19 cellular contexts compared by ENCODE assay signal in the genomic region with DNA sequence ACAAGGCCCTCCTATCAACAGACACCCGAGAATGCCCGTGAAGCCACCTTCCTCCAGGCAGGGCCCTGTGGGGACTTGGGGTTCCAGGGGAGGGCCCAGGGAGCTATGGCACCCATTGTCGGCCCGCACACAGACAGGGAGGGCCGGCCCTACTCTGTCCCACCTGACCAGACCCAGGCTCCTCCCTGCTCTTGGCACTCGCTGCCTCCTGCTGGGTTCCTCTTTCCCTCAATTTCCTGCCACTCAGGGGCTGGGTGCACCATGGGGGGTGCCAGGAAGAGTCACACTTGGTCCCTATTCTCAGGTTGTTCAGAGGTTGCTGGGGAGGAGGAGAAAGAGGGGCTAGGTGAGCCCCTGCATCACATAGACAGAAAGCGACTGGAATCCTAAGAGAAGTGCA. TPM values are rescaled to one million over a fixed set of nuclear protein-coding genes. Genes with fewer than 3 reads are reported as not detected.
"Had no signal": no experiment of that assay in that cellular context is flagged by ENCODE, and none has a peak within 500 bp of the region (broad histone marks: within the 10 kb centered on the region; RNA-seq: fewer than 3 reads in every experiment).

No MANE protein-coding gene starts in this region.

- H3K27ac ChIP-seq: brain microvascular endothelial cell, left ventricle myocardium inferior, suprapubic skin had no signal

- H3K4me1 Mint-ChIP-seq: activated CD4-positive, alpha-beta T cell treated with anti-CD3 and anti-CD28 coated beads, Interleukin-2, amount 10 ng/mL, durations not matched to agents 24 days and 14 days had no signal

- H3K9me3 Mint-ChIP-seq: activated CD4-positive, alpha-beta T cell treated with anti-CD3 and anti-CD28 coated beads, Interleukin-2, amount 10 ng/mL, durations not matched to agents 24 days and 14 days; activated naive CD8-positive, alpha-beta T cell treated with anti-CD3 and anti-CD28 coated beads, Interleukin-2, amount 10 ng/mL, durations not matched to agents 7 days and 5 days; natural killer cell; stimulated activated naive CD8-positive, alpha-beta T cell treated with anti-CD3 and anti-CD28 coated beads, Interleukin-15, Interleukin-2, amounts not matched to agents 100 ng/mL and 50 ng/mL, for 24 hours; type B pancreatic cell had no signal

- H3K27ac Mint-ChIP-seq: activated CD4-positive, alpha-beta T cell treated with anti-CD3 and anti-CD28 coated beads, Interleukin-2, amount 10 ng/mL, durations not matched to agents 24 days and 14 days; activated naive CD8-positive, alpha-beta T cell treated with anti-CD3 and anti-CD28 coated beads, Interleukin-2, amount 10 ng/mL, durations not matched to agents 7 days and 5 days; progenitor cell of endocrine pancreas; stimulated activated naive CD8-positive, alpha-beta T cell treated with anti-CD3 and anti-CD28 coated beads, Interleukin-15, Interleukin-2, amounts not matched to agents 100 ng/mL and 50 ng/mL, for 24 hours; type B pancreatic cell had no signal

- H3K9me3 ChIP-seq: left ventricle myocardium inferior, suprapubic skin had no signal

- H3K4me1 ChIP-seq: left ventricle myocardium inferior, suprapubic skin had no signal

- H3K36me3 Mint-ChIP-seq: activated naive CD8-positive, alpha-beta T cell treated with anti-CD3 and anti-CD28 coated beads, Interleukin-2, amount 10 ng/mL, durations not matched to agents 7 days and 5 days; natural killer cell; type B pancreatic cell had no signal

- H3K4me3 ChIP-seq: left ventricle myocardium inferior, suprapubic skin had no signal

- DNase-seq: activated CD4-positive, alpha-beta T cell treated with anti-CD3 and anti-CD28 coated beads, Interleukin-2, amount 10 ng/mL, durations not matched to agents 24 days and 14 days; activated naive CD4-positive, alpha-beta T cell; activated naive CD8-positive, alpha-beta T cell treated with anti-CD3 and anti-CD28 coated beads, Interleukin-2, amount 10 ng/mL, durations not matched to agents 7 days and 5 days; brain microvascular endothelial cell; cerebellar nuclear complex; effector CD8-positive, alpha-beta T cell; foreskin fibroblast; hypothalamus; left ventricle myocardium inferior; mesenchymal stem cell; natural killer cell; right cardiac atrium; small intestine; stimulated activated CD4-positive, alpha-beta T cell treated with anti-CD3 and anti-CD28 coated beads, Interleukin-4, amount 100 ng/mL, for 24 hours had no signal

- ATAC-seq: natural killer cell, right cardiac atrium had no signal

- H3K27me3 ChIP-seq: brain microvascular endothelial cell, suprapubic skin had no signal

- H3K4me3 Mint-ChIP-seq: activated CD4-positive, alpha-beta T cell treated with anti-CD3 and anti-CD28 coated beads, Interleukin-2, amount 10 ng/mL, durations not matched to agents 24 days and 14 days; activated naive CD8-positive, alpha-beta T cell treated with anti-CD3 and anti-CD28 coated beads, Interleukin-2, amount 10 ng/mL, durations not matched to agents 7 days and 5 days; natural killer cell; stimulated activated naive CD8-positive, alpha-beta T cell treated with anti-CD3 and anti-CD28 coated beads, Interleukin-15, Interleukin-2, amounts not matched to agents 100 ng/mL and 50 ng/mL, for 24 hours; type B pancreatic cell had no signal

- H3K36me3 ChIP-seq: brain microvascular endothelial cell, left ventricle myocardium inferior, suprapubic skin had no signal

RNA-seq across cellular contexts. Expression of gene OXCT2, which starts 8.0 kb away (rescaled TPM):
- total RNA-seq: progenitor cell of endocrine pancreas; T-helper 1 cell treated with Interleukin-12 subunit alpha and Interleukin-12 subunit beta and Interleukin-4 antibody, amounts not matched to agents 30 ng/mL and 1 ng/mL, for 36 hours had no signal
